1 cellular context compared by ENCODE assay signal in genomic region chr18:34985963-34986362, GRCh38.
TF ChIP-seq lines count a peak whose summit lies in the region.

No MANE protein-coding gene starts in this region.

TF ChIP-seq in GM12878, 131 proteins besides CTCF, POLR2A, EP300 and RAD21 (continued from another document):
- TF ChIP-seq E2F8 (IDR thresholded peaks at IDR 0.05; ENCODE audit: low read depth, partially characterized antibody) (no peak), RBBP5 (conservative IDR thresholded peaks at IDR 0.05) (no peak), LARP7 (IDR thresholded peaks at IDR 0.05) (no peak), HDAC6 (IDR thresholded peaks at IDR 0.05; ENCODE audit: unreplicated experiment) (no peak), IRF4 (IDR thresholded peaks at IDR 0.05; ENCODE audit: low read depth, low read length) (no peak), BMI1 (IDR thresholded peaks at IDR 0.05; ENCODE audit: borderline replicate concordance) (no peak), NFXL1 (IDR thresholded peaks at IDR 0.05; ENCODE audit: borderline replicate concordance) (no peak), CREB1 (IDR thresholded peaks at IDR 0.05; ENCODE audit: low read depth) (no peak), SPI1 (IDR thresholded peaks at IDR 0.05; ENCODE audit: borderline replicate concordance, insufficient read depth, low read depth, low read length) (no peak), NR2C2 (IDR thresholded peaks at IDR 0.05; ENCODE audit: borderline replicate concordance, control insufficient read depth, insufficient read length, low read depth) (no peak), MTA3 (IDR thresholded peaks at IDR 0.05; ENCODE audit: borderline replicate concordance, low read length) (no peak), BRCA1 (IDR thresholded peaks at IDR 0.05; ENCODE audit: low read depth, low read length) (no peak), NBN (IDR thresholded peaks at IDR 0.05) (no peak), DPF2 (IDR thresholded peaks at IDR 0.05) (no peak), SKIL (IDR thresholded peaks at IDR 0.05; ENCODE audit: low read depth, poor library complexity, severe bottlenecking) (no peak)
TF ChIP-seq in GM12878: peak in this region for 0.
